Comparison of ENCODE assay signal across 1 cellular context in the genomic region with DNA sequence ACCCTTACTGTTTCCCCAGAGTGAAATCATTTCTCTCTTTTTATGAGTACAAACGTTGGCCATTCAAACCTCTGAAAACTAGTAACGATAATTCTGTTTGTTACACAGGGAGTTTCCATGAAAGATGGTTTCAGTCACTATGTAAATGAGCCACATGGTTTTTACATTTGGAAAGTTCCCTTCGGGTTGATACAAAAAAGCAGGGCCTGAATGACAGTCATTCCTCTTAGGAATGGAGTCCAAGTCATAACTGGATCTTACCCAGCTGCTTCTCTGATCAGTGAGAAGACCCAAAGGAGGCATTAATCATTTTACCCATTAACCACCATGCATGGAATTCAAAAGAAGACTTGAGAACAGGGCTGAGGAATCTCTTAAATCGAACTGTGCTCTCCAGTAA.
TF ChIP-seq lines count a peak whose summit lies in the region.

No MANE protein-coding gene starts in this region.

TF ChIP-seq in SK-N-SH, 30 proteins besides CTCF, POLR2A, EP300 and RAD21 (continued from another document):
- TF ChIP-seq, protein P1, sequence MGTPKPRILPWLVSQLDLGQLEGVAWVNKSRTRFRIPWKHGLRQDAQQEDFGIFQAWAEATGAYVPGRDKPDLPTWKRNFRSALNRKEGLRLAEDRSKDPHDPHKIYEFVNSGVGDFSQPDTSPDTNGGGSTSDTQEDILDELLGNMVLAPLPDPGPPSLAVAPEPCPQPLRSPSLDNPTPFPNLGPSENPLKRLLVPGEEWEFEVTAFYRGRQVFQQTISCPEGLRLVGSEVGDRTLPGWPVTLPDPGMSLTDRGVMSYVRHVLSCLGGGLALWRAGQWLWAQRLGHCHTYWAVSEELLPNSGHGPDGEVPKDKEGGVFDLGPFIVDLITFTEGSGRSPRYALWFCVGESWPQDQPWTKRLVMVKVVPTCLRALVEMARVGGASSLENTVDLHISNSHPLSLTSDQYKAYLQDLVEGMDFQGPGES (IDR thresholded peaks at IDR 0.05; ENCODE audit: low read depth, low read length) = no peak
- TF ChIP-seq, protein P2, sequence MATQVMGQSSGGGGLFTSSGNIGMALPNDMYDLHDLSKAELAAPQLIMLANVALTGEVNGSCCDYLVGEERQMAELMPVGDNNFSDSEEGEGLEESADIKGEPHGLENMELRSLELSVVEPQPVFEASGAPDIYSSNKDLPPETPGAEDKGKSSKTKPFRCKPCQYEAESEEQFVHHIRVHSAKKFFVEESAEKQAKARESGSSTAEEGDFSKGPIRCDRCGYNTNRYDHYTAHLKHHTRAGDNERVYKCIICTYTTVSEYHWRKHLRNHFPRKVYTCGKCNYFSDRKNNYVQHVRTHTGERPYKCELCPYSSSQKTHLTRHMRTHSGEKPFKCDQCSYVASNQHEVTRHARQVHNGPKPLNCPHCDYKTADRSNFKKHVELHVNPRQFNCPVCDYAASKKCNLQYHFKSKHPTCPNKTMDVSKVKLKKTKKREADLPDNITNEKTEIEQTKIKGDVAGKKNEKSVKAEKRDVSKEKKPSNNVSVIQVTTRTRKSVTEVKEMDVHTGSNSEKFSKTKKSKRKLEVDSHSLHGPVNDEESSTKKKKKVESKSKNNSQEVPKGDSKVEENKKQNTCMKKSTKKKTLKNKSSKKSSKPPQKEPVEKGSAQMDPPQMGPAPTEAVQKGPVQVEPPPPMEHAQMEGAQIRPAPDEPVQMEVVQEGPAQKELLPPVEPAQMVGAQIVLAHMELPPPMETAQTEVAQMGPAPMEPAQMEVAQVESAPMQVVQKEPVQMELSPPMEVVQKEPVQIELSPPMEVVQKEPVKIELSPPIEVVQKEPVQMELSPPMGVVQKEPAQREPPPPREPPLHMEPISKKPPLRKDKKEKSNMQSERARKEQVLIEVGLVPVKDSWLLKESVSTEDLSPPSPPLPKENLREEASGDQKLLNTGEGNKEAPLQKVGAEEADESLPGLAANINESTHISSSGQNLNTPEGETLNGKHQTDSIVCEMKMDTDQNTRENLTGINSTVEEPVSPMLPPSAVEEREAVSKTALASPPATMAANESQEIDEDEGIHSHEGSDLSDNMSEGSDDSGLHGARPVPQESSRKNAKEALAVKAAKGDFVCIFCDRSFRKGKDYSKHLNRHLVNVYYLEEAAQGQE (IDR thresholded peaks at IDR 0.05; ENCODE audit: low read depth, low read length) = no peak
- TF ChIP-seq TCF12 (IDR thresholded peaks at IDR 0.05) (no peak), ELF1 (IDR thresholded peaks at IDR 0.05) (no peak), RCOR1 (IDR thresholded peaks at IDR 0.05; ENCODE audit: low read length) (no peak)
